In the genomic region with DNA sequence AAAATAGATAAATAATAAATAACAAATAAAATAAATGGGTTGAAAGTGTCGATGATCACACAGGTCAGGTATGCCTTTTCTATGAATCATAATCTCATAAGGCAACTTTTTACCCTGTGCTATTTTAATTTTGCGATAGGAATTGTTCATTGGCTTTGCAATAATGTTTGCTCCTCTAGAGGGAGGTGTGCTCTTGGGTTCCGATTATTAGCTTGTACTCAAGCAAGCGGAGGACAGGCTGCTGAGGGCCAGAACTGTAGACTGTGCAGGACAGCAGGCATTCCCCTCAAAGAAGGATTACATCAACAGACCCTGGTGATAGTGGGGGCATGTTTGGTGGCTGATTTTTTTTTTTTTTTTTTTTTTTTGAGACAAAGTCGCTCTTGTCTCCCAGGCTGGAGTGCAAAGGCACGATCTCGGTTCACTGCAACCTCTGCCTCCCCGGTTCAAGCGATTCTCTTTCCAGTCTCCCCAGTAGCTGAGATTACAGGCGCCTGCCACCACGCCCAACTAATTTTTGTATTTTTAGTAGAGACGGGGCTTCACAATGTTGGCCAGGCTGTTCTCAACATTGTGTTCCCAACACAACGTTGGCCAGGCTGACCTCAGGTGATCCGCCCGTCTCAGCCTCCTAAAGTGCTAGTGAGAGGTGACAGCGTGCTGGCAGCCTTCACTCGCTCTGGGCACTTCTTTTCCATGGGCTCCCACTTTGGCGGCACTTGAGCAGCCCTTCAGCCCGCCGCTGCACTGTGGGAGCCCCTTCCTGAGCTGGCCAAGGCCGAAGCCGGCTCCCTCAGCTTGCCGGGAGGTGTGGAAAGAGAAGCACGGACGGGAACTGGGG, we compare ENCODE assay signal across 9 cellular contexts. TPM values are rescaled to one million over a fixed set of nuclear protein-coding genes. Genes with fewer than 3 reads are reported as not detected.
DNase-seq lines count a peak whose midpoint lies in the region; ATAC-seq and TF ChIP-seq lines count a peak whose summit lies in the region.
"Had no signal": no experiment of that assay in that cellular context is flagged by ENCODE, and none has a peak within 500 bp of the region (broad histone marks: within the 10 kb centered on the region; RNA-seq: fewer than 3 reads in every experiment).

No MANE protein-coding gene starts in this region.

- POLR2A ChIA-PET in PC-9 (lab: Charles Lee; ENCODE audit: unreplicated experiment) = interaction anchor here (0.7 kb wide), 1 partner anchor 110 kb away, joined by 37 read pairs; no protein-coding TSS in a partner anchor
- POLR2A ChIA-PET in CD8-positive, alpha-beta memory T cell (lab: Charles Lee) = no interaction called here

- TF ChIP-seq EP300 in suprapubic skin (IDR thresholded peaks at IDR 0.05) = no peak

- H3K27ac ChIP-seq in PC-9 (no peak overlapping the region), heart left ventricle (peak overlapping the region in 6 of 12 donors; percentile 7 to 70 (median 44)), suprapubic skin (no peak overlapping the region)
- H3K27ac ChIP-seq in CD8-positive, alpha-beta memory T cell (ENCODE audit: low read depth, low read length) = no peak overlapping the region
- H3K27ac ChIP-seq: BLaER1 had no signal

- intact Hi-C loops in PC-9 (cut with micrococcal nuclease; ENCODE audit: unreplicated experiment) (loop anchor here (1.0 kb wide), 2 partner anchors 116 to 190 kb away; a partner anchor contains a TSS), heart left ventricle (cut with DNase I) (loop anchor here in 9 of 10 donors (2.0 to 10.0 kb wide), 10 partner anchors 42 to 192 kb away; a partner anchor contains a TSS)

- no peaks in the 10 kb centered on the region for H3F3A ChIP-seq in PC-9 (ENCODE audit: insufficient read depth, low read depth)

- no peak overlapping the region for H3K27ac Mint-ChIP-seq in CD8-positive, alpha-beta memory T cell

- H3K36me3 ChIP-seq in PC-9 (ENCODE audit: low read depth) = no peaks in the 10 kb centered on the region
- H3K36me3 ChIP-seq in heart left ventricle = peaks cover 0 to 5% (median 0%) of the 10 kb centered on the region in 9 donors
- H3K36me3 ChIP-seq in suprapubic skin = no peaks in the 10 kb centered on the region
- no peaks in the 10 kb centered on the region for H3K36me3 ChIP-seq in CD8-positive, alpha-beta memory T cell (ENCODE audit: insufficient read depth, low read length)

- TF ChIP-seq POLR2A in heart left ventricle (IDR thresholded peaks at IDR 0.05) = no peak
- no peak for TF ChIP-seq POLR2A in suprapubic skin (IDR thresholded peaks at IDR 0.05)

- H3K9me2 ChIP-seq in PC-9 (ENCODE audit: insufficient read depth) = no peaks in the 10 kb centered on the region

- H3K4me1 ChIP-seq in PC-9 (replicated peaks; ENCODE audit: insufficient read depth) (no peaks in the 10 kb centered on the region), heart left ventricle (no peaks in the 10 kb centered on the region), suprapubic skin (no peaks in the 10 kb centered on the region)
- H3K4me1 ChIP-seq in CD8-positive, alpha-beta memory T cell (ENCODE audit: insufficient read depth, low read length) = no peaks in the 10 kb centered on the region
- H3K4me1 ChIP-seq: BLaER1 had no signal

- no TSS peak for BruUV-seq in PC-9 (replicated peaks; lab: Mats Ljungman, UMichigan)

- peak; percentile 83 to 93 (median 92) for ATAC-seq in heart left ventricle
- no peak for ATAC-seq in GM18858 (IDR thresholded peaks at IDR 0.05; ENCODE audit: unreplicated experiment)
- no peak for ATAC-seq in GM21723 (IDR thresholded peaks at IDR 0.05; ENCODE audit: unreplicated experiment)

- CTCF ChIA-PET in PC-9 (lab: Charles Lee) = interaction anchor here (0.7 to 1.1 kb wide), 3 partner anchors 115 to 123 kb away, joined by 6 to 13 read pairs (median 9); no protein-coding TSS in a partner anchor
- CTCF ChIA-PET in CD8-positive, alpha-beta memory T cell (lab: Charles Lee) = no interaction called here

- no peaks in the 10 kb centered on the region for H3K79me2 ChIP-seq in PC-9 (ENCODE audit: low read depth)

- no peak overlapping the region for H2AFZ ChIP-seq in PC-9

- WGBS in heart left ventricle, 4 donors = 57 to 70% (median 63%) methylated on average over 24 to 25 of the region's 25 CpGs
- 77% methylated on average over 20 of the region's 25 CpGs for WGBS in suprapubic skin

- no peaks in the 10 kb centered on the region for H4K20me1 ChIP-seq in PC-9 (ENCODE audit: insufficient read depth)
- H4K20me1 ChIP-seq: BLaER1 had no signal

- TF ChIP-seq CTCF in PC-9 (conservative IDR thresholded peaks at IDR 0.05) (peak; percentile 61), heart left ventricle (IDR thresholded peaks at IDR 0.05) (peak; percentile 25 to 63 (median 52)), suprapubic skin (IDR thresholded peaks at IDR 0.05) (peak; percentile 44 to 47)

- no peaks in the 10 kb centered on the region for H3K9me3 Mint-ChIP-seq in CD8-positive, alpha-beta memory T cell

- H3K36me3 Mint-ChIP-seq in CD8-positive, alpha-beta memory T cell = peaks cover 0 to 4% (median 0%) of the 10 kb centered on the region in 3 donors

- DNase-seq in NCI-H1417 (lab: John Stamatoyannopoulos, UW) = peak; percentile 8 to 58 (median 53)
- DNase-seq in NCI-H1417 treated with DMSO at 0.1 percent for 48 hours (lab: John Stamatoyannopoulos, UW) = no peak
- peak; percentile 32 to 57 for DNase-seq in PC-9
- peak in 4 of 5 donors; percentile 18 to 88 (median 77) for DNase-seq in heart left ventricle
- DNase-seq in suprapubic skin (ENCODE audit: low spot score in 2 of 2) = no peak
- DNase-seq in CD8-positive, alpha-beta memory T cell = no peak

- no peaks in the 10 kb centered on the region for H3K9me3 ChIP-seq in PC-9 (ENCODE audit: insufficient read depth, low read depth)
- H3K9me3 ChIP-seq in heart left ventricle = no peaks in the 10 kb centered on the region
- H3K9me3 ChIP-seq in suprapubic skin = no peaks in the 10 kb centered on the region
- no peaks in the 10 kb centered on the region for H3K9me3 ChIP-seq in CD8-positive, alpha-beta memory T cell (ENCODE audit: low read length)

- H3K4me1 Mint-ChIP-seq in CD8-positive, alpha-beta memory T cell = no peaks in the 10 kb centered on the region

- H3K27me3 Mint-ChIP-seq in CD8-positive, alpha-beta memory T cell = no peaks in the 10 kb centered on the region

- no peak overlapping the region for H3K4me3 Mint-ChIP-seq in CD8-positive, alpha-beta memory T cell

- H3K4me3 ChIP-seq in PC-9 (no peak overlapping the region), heart left ventricle (no peak overlapping the region), suprapubic skin (no peak overlapping the region)
- no peak overlapping the region for H3K4me3 ChIP-seq in CD8-positive, alpha-beta memory T cell (ENCODE audit: low read length)
- H3K4me3 ChIP-seq: BLaER1 had no signal

- H3K4me2 ChIP-seq in PC-9 = no peak overlapping the region
- H3K4me2 ChIP-seq: BLaER1 had no signal

- H3K27me3 ChIP-seq in PC-9 (ENCODE audit: insufficient read depth, low read depth) (no peaks in the 10 kb centered on the region), heart left ventricle (no peaks in the 10 kb centered on the region), suprapubic skin (no peaks in the 10 kb centered on the region)
- no peaks in the 10 kb centered on the region for H3K27me3 ChIP-seq in CD8-positive, alpha-beta memory T cell (ENCODE audit: insufficient read depth, low read length, poor library complexity, severe bottlenecking)
- H3K27me3 ChIP-seq: BLaER1 had no signal

RNA-seq across cellular contexts. Expression of a gene that starts 35.6 kb away (rescaled TPM):
- total RNA-seq in PC-9 (2021) (16.9 and 24.9 TPM in 2 replicates), heart left ventricle (10 to 100 TPM in 4 of 9 donors, 1 to 10 TPM in 5; 8.8 to 14.4 (median 9.7) TPM), suprapubic skin (10 to 100 TPM; 18.6 to 24.6 (median 22.7) TPM)
- 10 to 100 TPM in 1 of 2 donors, 1 to 10 TPM in 1; 7.0 to 13.1 TPM for polyA plus RNA-seq in heart left ventricle
- total RNA-seq in CD8-positive, alpha-beta memory T cell = 10 to 100 TPM; 59.4 to 63.8 TPM
- 23.7 TPM for polyA plus RNA-seq in CD8-positive, alpha-beta memory T cell

RNA-seq across cellular contexts. Expression of a gene that starts 35.6 kb away (rescaled TPM):
- total RNA-seq in PC-9 (2021) (0.13 TPM in 2 replicates), heart left ventricle (under 1 TPM in 1 of 9 donors, not detected in 8; 0.54 TPM), suprapubic skin (not detected)
- polyA plus RNA-seq in heart left ventricle = not detected
- total RNA-seq in CD8-positive, alpha-beta memory T cell = under 1 TPM in 1 of 2 experiments, not detected in 1; 0.18 TPM
- polyA plus RNA-seq in CD8-positive, alpha-beta memory T cell = not detected

Comparison
In these comparisons a context has a peak if more than half of its experiments do, and no peak if none do; other contexts are left out.
1. DNase-seq: peak in NCI-H1417 (3 of 3), PC-9 (2 of 2) and heart left ventricle (4 of 5); none in NCI-H1417 treated with DMSO at 0.1 percent for 48 hours (single experiment), suprapubic skin (0 of 2) and CD8-positive, alpha-beta memory T cell (0 of 5).
2. ATAC-seq: peak in heart left ventricle (4 of 4); none in GM18858 (single experiment) and GM21723 (single experiment).
3. Peak in every context shown above with its lines, with median percentiles within 50 percentile points of each other: CTCF ChIP-seq.